ENCODE assay signal across 8 cellular contexts in the genomic region with DNA sequence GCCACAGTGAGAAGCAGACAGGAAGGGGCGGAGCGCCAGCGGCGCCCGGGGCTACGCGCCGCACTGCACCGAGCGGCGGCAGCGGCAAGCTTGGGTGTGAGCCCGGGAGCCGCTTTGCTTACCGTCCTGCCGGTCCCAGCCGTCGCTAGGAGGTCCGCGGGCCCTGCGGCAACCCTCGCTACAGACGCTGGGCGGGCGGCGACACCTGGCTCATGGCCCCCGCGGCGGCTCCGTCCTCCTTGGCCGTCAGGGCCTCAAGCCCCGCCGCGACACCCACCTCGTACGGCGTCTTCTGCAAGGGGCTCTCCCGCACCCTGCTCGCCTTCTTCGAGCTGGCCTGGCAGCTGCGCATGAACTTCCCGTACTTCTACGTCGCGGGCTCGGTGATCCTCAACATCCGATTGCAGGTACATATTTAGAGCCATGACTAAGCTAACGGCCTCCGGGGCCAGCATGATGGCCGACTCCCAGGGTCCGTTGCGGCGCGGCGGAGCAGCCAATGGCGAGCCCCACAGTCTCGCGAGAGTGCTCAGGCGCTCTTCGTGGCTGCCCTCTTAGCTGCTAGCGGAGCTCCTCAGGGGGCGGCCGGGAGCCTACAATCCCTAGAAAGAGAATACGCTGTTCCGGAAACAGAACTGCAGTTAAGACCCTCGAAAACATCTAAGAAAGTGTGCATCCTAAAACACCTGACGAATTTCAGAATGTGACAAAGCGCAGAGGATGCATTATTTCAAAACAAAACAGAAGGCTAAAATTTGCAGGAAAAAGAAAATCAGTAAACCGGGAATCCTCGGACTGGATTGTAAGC. TPM values are rescaled to one million over a fixed set of nuclear protein-coding genes. Genes with fewer than 3 reads are reported as not detected.
DNase-seq lines count a peak whose midpoint lies in the region; ATAC-seq and TF ChIP-seq lines count a peak whose summit lies in the region.

A gene (plus strand): TSS at position 50 of the 808 bp plus-strand sequence. CDS start 163 bp downstream, at position 213.

- no peaks in the 10 kb centered on the region for H3K9me3 Mint-ChIP-seq in type B pancreatic cell

- H3K27me3 Mint-ChIP-seq in type B pancreatic cell: no peaks in the 10 kb centered on the region

- H3K4me1 ChIP-seq in heart right ventricle: peaks cover 3 to 55% (median 38%) of the 10 kb centered on the region in 9 donors

- no peaks in the 10 kb centered on the region for H3K9me3 ChIP-seq in heart right ventricle

- H3K4me1 Mint-ChIP-seq in type B pancreatic cell (ENCODE audit: unreplicated experiment): peaks cover 16% of the 10 kb centered on the region

- peak within 1 kb of the TSS; percentile 100 for H3K27ac Mint-ChIP-seq in type B pancreatic cell

- H3K36me3 ChIP-seq in heart right ventricle: peaks cover 0 to 14% (median 0%) of the 10 kb centered on the region in 9 donors

- peaks cover 63% of the 10 kb centered on the region for H3K36me3 Mint-ChIP-seq in type B pancreatic cell

- DNase-seq in NCI-H146 treated with DMSO at 0.1 percent for 48 hours (lab: John Stamatoyannopoulos, UW; ENCODE audit: unreplicated experiment): peak; percentile 97
- peak; percentile 75 to 93 (median 82) for DNase-seq in T-helper 1 cell
- DNase-seq in amniotic epithelial cell (ENCODE audit: low read depth): peak; percentile 92
- DNase-seq in heart right ventricle: peak; percentile 93
- DNase-seq in pons (ENCODE audit: low spot score): peak; percentile 85
- peak; percentile 91 for DNase-seq in type B pancreatic cell (ENCODE audit: extremely low spot score, unreplicated experiment)

- peak in 2 of 9 donors; percentile 11 to 16 for TF ChIP-seq CTCF in heart right ventricle (IDR thresholded peaks at IDR 0.05)
- TF ChIP-seq CTCF in type B pancreatic cell (conservative IDR thresholded peaks at IDR 0.05): no peak

- H3K27me3 ChIP-seq in heart right ventricle: no peaks in the 10 kb centered on the region

- peak within 1 kb of the TSS; percentile 90 to 99 (median 98) for H3K27ac ChIP-seq in heart right ventricle

- peak within 1 kb of the TSS; percentile 61 to 98 (median 86) for H3K4me3 ChIP-seq in heart right ventricle

- intact Hi-C loops in heart right ventricle (cut with DNase I): loop anchor here in 3 of 10 donors (10.0 kb wide), 2 partner anchors 207 to 217 kb away; no protein-coding TSS in a partner anchor

- peak; percentile 85 for TF ChIP-seq POLR2A in GM15510 (IDR thresholded peaks at IDR 0.05; ENCODE audit: borderline replicate concordance, extremely low read depth, insufficient read length)

- 0% methylated on average over 67 to 70 of the region's 70 CpGs for WGBS in heart right ventricle, 2 donors

- ATAC-seq in HG02884 (IDR thresholded peaks at IDR 0.05; ENCODE audit: unreplicated experiment): peak; percentile 94
- peak; percentile 100 for ATAC-seq in heart right ventricle

- peak within 1 kb of the TSS; percentile 99 for H3K4me3 Mint-ChIP-seq in type B pancreatic cell

RNA-seq across cellular contexts. Expression of the gene that starts here (rescaled TPM):
- 10 to 100 TPM; 14.0 to 23.7 (median 19.3) TPM for total RNA-seq in heart right ventricle
- polyA plus RNA-seq in heart right ventricle: 10 to 100 TPM; 12.5 to 26.2 TPM
- 15.1 and 24.0 TPM in 2 replicates for total RNA-seq in type B pancreatic cell (ENCODE audit: low replicate concordance)

Comparison
In these comparisons a context has a peak if more than half of its experiments do, and no peak if none do; other contexts are left out.
1. Peak in every context shown above with its lines: DNase-seq, ATAC-seq, H3K4me3 ChIP-seq and H3K27ac ChIP-seq.